20 cellular contexts compared by ENCODE assay signal in genomic region chr2:9492927-9493326, GRCh38. TPM values are rescaled to one million over a fixed set of nuclear protein-coding genes. Genes with fewer than 3 reads are reported as not detected.
DNase-seq lines count a peak whose midpoint lies in the region; ATAC-seq and TF ChIP-seq lines count a peak whose summit lies in the region.
"Had no signal": no experiment of that assay in that cellular context is flagged by ENCODE, and none has a peak within 500 bp of the region (broad histone marks: within the 10 kb centered on the region; RNA-seq: fewer than 3 reads in every experiment).

No MANE protein-coding gene starts in this region.

- no peak overlapping the region for H3K4me3 ChIP-seq in right atrium auricular region
- H3K4me3 ChIP-seq: BLaER1 treated with 17β-estradiol and CSF1 and Interleukin-3, amounts not matched to agents 10 nM and 100 nM; GM12878; GM23248 had no signal

- no peak overlapping the region for H3K27ac ChIP-seq in right atrium auricular region
- H3K27ac ChIP-seq: BLaER1 treated with 17β-estradiol and CSF1 and Interleukin-3, amounts not matched to agents 10 nM and 100 nM; GM23248; HL-60 had no signal

- no peak for ATAC-seq in activated CD4-positive, alpha-beta T cell treated with anti-CD3 and anti-CD28 coated beads for 36 hours
- ATAC-seq in left ventricle myocardium superior (peak; percentile 15), memory B cell (ENCODE audit: low read depth) (no peak), HG03108 (IDR thresholded peaks at IDR 0.05; ENCODE audit: unreplicated experiment) (no peak)
- ATAC-seq: GM12878, Panc1 had no signal

- H3K36me3 ChIP-seq in right atrium auricular region = peaks cover 98% of the 10 kb centered on the region

- CTCF ChIA-PET in activated CD4-positive, alpha-beta T cell treated with anti-CD3 and anti-CD28 coated beads for 36 hours (lab: Charles Lee) = interaction anchor here (0.8 to 1.4 kb wide), 4 partner anchors 18 to 689 kb away, joined by 3 to 4 read pairs (median 4); no protein-coding TSS in a partner anchor

- H3K9me3 Mint-ChIP-seq in activated CD4-positive, alpha-beta T cell treated with anti-CD3 and anti-CD28 coated beads for 36 hours (ENCODE audit: low read depth) = no peaks in the 10 kb centered on the region
- H3K9me3 Mint-ChIP-seq in memory B cell = no peaks in the 10 kb centered on the region

- intact Hi-C loops in activated CD4-positive, alpha-beta T cell treated with anti-CD3 and anti-CD28 coated beads for 36 hours (cut with DNase I, micrococcal nuclease) = loop anchor here in 1 of 2 experiments (5.0 kb wide), 2 partner anchors 99 to 219 kb away; no protein-coding TSS in a partner anchor
- intact Hi-C loops in left ventricle myocardium superior (cut with micrococcal nuclease) = no loop called here

- H3K9me3 ChIP-seq in right atrium auricular region = no peaks in the 10 kb centered on the region
- H3K9me3 ChIP-seq: BLaER1 treated with 17β-estradiol and CSF1 and Interleukin-3, amounts not matched to agents 10 nM and 100 nM had no signal

- H3K27me3 Mint-ChIP-seq in activated CD4-positive, alpha-beta T cell treated with anti-CD3 and anti-CD28 coated beads for 36 hours = no peaks in the 10 kb centered on the region
- H3K27me3 Mint-ChIP-seq in memory B cell = no peaks in the 10 kb centered on the region

- TF ChIP-seq CTCF in right atrium auricular region (IDR thresholded peaks at IDR 0.05) = no peak

- H3K36me3 Mint-ChIP-seq in activated CD4-positive, alpha-beta T cell treated with anti-CD3 and anti-CD28 coated beads for 36 hours (ENCODE audit: low read depth) = peaks cover 62% of the 10 kb centered on the region
- H3K36me3 Mint-ChIP-seq in memory B cell = peaks cover 35% of the 10 kb centered on the region

- H3K4me1 Mint-ChIP-seq in activated CD4-positive, alpha-beta T cell treated with anti-CD3 and anti-CD28 coated beads for 36 hours = peaks cover 50% of the 10 kb centered on the region
- H3K4me1 Mint-ChIP-seq in memory B cell = peaks cover 2% of the 10 kb centered on the region

- no peaks in the 10 kb centered on the region for H3K4me1 ChIP-seq in right atrium auricular region
- H3K4me1 ChIP-seq: BLaER1 treated with 17β-estradiol and CSF1 and Interleukin-3, amounts not matched to agents 10 nM and 100 nM had no signal

- no peak for DNase-seq in activated CD4-positive, alpha-beta T cell treated with anti-CD3 and anti-CD28 coated beads for 36 hours
- no peak for DNase-seq in activated CD4-positive, alpha-beta T cell treated with anti-CD3 and anti-CD28 coated beads, Interleukin-2, amount 50 U/mL, for 4 hours
- no peak for DNase-seq in left ventricle myocardium superior
- no peak for DNase-seq in right atrium auricular region (ENCODE audit: low spot score)
- DNase-seq in memory B cell (ENCODE audit: low spot score in 2 of 2) = no peak
- DNase-seq in AG08396 (ENCODE audit: low spot score) = no peak
- no peak for DNase-seq in medulla oblongata (ENCODE audit: extremely low spot score)
- DNase-seq: 8988T, DMS 273 treated with DMSO at 0.1 percent for 48 hours, GDM1, GM23248, HCEC 1CT, NCI-H187, NCI-H226, NCI-H524 treated with DMSO at 0.1 percent for 48 hours had no signal

- H3K4me3 Mint-ChIP-seq in activated CD4-positive, alpha-beta T cell treated with anti-CD3 and anti-CD28 coated beads for 36 hours = no peak overlapping the region
- no peak overlapping the region for H3K4me3 Mint-ChIP-seq in memory B cell

- no peaks in the 10 kb centered on the region for H3K27me3 ChIP-seq in right atrium auricular region
- H3K27me3 ChIP-seq: BLaER1 treated with 17β-estradiol and CSF1 and Interleukin-3, amounts not matched to agents 10 nM and 100 nM had no signal

- peak overlapping the region; percentile 77 for H3K27ac Mint-ChIP-seq in activated CD4-positive, alpha-beta T cell treated with anti-CD3 and anti-CD28 coated beads for 36 hours
- H3K27ac Mint-ChIP-seq in memory B cell = peak overlapping the region; percentile 75

- POLR2A ChIA-PET in activated CD4-positive, alpha-beta T cell treated with anti-CD3 and anti-CD28 coated beads for 36 hours (lab: Charles Lee) = no interaction called here

RNA-seq across cellular contexts. Expression of gene IAH1, which starts 18.6 kb away (rescaled TPM):
- total RNA-seq in activated CD4-positive, alpha-beta T cell treated with anti-CD3 and anti-CD28 coated beads for 36 hours = 10 to 100 TPM; 53.7 to 63.7 TPM
- total RNA-seq in left ventricle myocardium superior = 83.2 TPM
- total RNA-seq in right atrium auricular region = 10 to 100 TPM; 45.9 to 71.0 TPM
